In the genomic region with DNA sequence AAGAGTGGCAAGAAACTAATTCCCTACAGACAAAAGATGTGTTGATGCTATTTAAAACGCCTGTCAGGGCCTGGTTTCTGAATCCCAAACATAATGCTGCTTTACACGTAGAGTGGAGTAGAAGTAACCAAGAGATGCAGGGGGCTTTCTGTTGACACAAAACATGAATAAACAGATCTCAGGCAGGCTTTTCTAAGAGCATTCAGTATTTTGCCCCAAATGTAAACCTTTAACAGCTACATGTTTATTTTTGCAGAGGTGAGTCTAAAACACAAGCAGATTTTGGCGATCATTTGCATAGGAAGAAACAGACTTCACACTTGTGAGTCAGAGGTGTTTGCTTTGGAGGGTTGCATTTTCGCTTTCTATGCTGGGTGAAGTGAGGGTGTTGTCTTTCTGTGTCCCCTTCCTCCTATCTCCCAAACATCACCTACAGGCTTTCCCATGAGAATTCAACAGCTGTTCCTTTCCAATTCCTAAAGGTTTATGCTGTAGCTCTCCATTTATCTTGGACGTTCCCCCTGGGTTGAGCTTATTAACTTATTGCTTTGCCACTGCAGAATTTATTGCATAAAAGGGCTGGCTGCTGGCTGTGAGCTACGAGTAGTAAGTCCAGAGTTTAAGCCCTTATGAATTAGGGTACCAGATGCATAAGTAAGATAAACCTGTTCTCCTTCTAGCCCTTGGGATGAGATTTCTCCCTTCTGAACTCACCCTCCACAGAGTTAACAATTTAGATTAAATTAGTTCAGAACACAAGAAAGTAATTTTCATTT, we compare ENCODE assay signal across 1 cellular context.
TF ChIP-seq lines count a peak whose summit lies in the region.

No MANE protein-coding gene starts in this region.

TF ChIP-seq in WTC11, 78 proteins besides CTCF, POLR2A, EP300 and RAD21 (continued from another document):
- TF ChIP-seq, protein P1, sequence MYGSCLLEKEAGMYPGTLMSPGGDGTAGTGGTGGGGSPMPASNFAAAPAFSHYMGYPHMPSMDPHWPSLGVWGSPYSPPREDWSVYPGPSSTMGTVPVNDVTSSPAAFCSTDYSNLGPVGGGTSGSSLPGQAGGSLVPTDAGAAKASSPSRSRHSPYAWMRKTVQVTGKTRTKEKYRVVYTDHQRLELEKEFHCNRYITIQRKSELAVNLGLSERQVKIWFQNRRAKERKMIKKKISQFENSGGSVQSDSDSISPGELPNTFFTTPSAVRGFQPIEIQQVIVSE (CRISPR knock-in tag; IDR thresholded peaks at IDR 0.05; ENCODE audit: borderline replicate concordance): no peak
- no peak for TF ChIP-seq ZNF263 (CRISPR knock-in tag; IDR thresholded peaks at IDR 0.05; ENCODE audit: low read depth)
- TF ChIP-seq TP53 (CRISPR knock-in tag; IDR thresholded peaks at IDR 0.05): no peak
- TF ChIP-seq, protein P2, sequence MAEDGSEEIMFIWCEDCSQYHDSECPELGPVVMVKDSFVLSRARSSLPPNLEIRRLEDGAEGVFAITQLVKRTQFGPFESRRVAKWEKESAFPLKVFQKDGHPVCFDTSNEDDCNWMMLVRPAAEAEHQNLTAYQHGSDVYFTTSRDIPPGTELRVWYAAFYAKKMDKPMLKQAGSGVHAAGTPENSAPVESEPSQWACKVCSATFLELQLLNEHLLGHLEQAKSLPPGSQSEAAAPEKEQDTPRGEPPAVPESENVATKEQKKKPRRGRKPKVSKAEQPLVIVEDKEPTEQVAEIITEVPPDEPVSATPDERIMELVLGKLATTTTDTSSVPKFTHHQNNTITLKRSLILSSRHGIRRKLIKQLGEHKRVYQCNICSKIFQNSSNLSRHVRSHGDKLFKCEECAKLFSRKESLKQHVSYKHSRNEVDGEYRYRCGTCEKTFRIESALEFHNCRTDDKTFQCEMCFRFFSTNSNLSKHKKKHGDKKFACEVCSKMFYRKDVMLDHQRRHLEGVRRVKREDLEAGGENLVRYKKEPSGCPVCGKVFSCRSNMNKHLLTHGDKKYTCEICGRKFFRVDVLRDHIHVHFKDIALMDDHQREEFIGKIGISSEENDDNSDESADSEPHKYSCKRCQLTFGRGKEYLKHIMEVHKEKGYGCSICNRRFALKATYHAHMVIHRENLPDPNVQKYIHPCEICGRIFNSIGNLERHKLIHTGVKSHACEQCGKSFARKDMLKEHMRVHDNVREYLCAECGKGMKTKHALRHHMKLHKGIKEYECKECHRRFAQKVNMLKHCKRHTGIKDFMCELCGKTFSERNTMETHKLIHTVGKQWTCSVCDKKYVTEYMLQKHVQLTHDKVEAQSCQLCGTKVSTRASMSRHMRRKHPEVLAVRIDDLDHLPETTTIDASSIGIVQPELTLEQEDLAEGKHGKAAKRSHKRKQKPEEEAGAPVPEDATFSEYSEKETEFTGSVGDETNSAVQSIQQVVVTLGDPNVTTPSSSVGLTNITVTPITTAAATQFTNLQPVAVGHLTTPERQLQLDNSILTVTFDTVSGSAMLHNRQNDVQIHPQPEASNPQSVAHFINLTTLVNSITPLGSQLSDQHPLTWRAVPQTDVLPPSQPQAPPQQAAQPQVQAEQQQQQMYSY (CRISPR knock-in tag; IDR thresholded peaks at IDR 0.05): no peak
- TF ChIP-seq, protein P3, sequence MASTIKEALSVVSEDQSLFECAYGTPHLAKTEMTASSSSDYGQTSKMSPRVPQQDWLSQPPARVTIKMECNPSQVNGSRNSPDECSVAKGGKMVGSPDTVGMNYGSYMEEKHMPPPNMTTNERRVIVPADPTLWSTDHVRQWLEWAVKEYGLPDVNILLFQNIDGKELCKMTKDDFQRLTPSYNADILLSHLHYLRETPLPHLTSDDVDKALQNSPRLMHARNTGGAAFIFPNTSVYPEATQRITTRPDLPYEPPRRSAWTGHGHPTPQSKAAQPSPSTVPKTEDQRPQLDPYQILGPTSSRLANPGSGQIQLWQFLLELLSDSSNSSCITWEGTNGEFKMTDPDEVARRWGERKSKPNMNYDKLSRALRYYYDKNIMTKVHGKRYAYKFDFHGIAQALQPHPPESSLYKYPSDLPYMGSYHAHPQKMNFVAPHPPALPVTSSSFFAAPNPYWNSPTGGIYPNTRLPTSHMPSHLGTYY (CRISPR knock-in tag; IDR thresholded peaks at IDR 0.05): no peak
- TF ChIP-seq FOXK1 (CRISPR knock-in tag; IDR thresholded peaks at IDR 0.05): no peak
